8 cellular contexts compared by ENCODE assay signal in the genomic region with DNA sequence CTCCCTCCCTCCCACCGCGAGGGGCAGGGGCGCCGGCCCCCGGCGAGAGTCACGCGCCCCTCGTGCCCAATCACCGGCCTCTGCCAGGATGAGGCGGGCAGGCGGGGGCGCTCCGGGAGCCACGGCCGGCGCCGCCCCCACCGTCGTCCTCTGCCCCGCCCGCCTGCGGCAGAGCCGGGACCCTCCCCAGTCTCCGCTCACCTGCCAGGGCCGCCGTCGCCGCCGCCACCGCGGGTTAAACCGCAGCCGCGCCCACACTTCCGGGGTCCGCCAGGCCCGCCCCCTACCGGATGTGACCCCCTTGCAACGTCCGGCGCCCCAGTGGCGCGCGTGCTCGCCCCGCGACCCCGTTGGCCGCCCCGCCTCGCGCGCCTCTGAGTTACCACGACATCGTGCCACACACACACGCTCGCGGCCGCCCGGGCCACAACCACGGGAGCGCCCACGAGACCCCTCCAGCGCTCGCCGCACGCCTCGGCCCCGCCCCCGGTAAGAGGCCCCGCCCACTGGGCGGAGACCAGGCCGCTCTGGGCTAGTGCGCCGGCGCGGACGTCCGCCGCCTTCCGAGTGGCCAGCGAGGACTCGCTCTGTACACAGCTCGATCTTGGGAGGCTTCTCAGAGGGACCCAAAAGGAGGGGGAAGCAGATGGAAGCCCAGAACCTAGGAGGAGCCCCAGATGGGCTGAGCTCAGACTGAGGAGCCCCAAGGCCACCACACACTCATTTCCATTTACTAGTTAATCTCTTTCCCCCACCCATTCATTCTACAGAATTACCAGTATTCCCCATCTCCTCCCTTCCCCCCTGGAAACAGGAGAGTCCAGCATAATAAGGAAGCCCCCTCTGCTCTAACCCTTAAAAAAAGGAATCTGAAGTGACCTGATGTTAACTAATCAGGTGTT. TPM values are rescaled to one million over a fixed set of nuclear protein-coding genes. Genes with fewer than 3 reads are reported as not detected.
DNase-seq lines count a peak whose midpoint lies in the region; ATAC-seq, FAIRE-seq and TF ChIP-seq lines count a peak whose summit lies in the region.

A gene (minus strand): TSS at position 237 of the 902 bp plus-strand sequence. CDS start 22,597 bp downstream, outside the sequence.

- H3K4me3 ChIP-seq in BE2C (ENCODE audit: low read depth, low read length) (peak within 1 kb of the TSS; percentile 64), choroid plexus epithelial cell (ENCODE audit: low read depth, low read length) (peak within 1 kb of the TSS; percentile 60)

- FAIRE-seq in GM19239 (lab: Jason Lieb, UNC), result peak; percentile 87

- TF ChIP-seq CTCF in BE2C (IDR thresholded peaks at IDR 0.05; ENCODE audit: low read depth, low read length), result no peak
- TF ChIP-seq CTCF in choroid plexus epithelial cell (conservative IDR thresholded peaks at IDR 0.05; ENCODE audit: low read depth, low read length), result no peak

- no peaks in the 10 kb centered on the region for H3K4me1 ChIP-seq in BE2C

- no peaks in the 10 kb centered on the region for H3K36me3 ChIP-seq in BE2C

- DNase-seq in BE2C (peak; percentile 87), GM19239 (ENCODE audit: insufficient read length, low spot score) (peak; percentile 93), NCI-H524 (lab: John Stamatoyannopoulos, UW) (peak; percentile 86 to 92), choroid plexus epithelial cell (ENCODE audit: low read depth) (peak; percentile 89), kidney tubule cell (ENCODE audit: low spot score) (peak; percentile 92)
- peak; percentile 88 to 91 for DNase-seq in activated CD4-positive, alpha-beta T cell treated with anti-CD3 and anti-CD28 coated beads for 4 hours
- peak; percentile 83 to 92 for DNase-seq in stimulated activated CD4-positive, alpha-beta T cell treated with anti-CD3 and anti-CD28 coated beads, Interleukin-1b, Interleukin-23, amount 100 ng/mL, for 1 hour (ENCODE audit: low read depth in 2 of 2)

- ATAC-seq in HG03439 (IDR thresholded peaks at IDR 0.05; ENCODE audit: unreplicated experiment), result peak; percentile 73

- H3K9me3 ChIP-seq in BE2C, result no peaks in the 10 kb centered on the region

- H3K27me3 ChIP-seq in BE2C, result no peaks in the 10 kb centered on the region

RNA-seq across cellular contexts. Expression of the gene that starts here (rescaled TPM):
- polyA plus RNA-seq in BE2C (2012; ENCODE audit: insufficient read depth, insufficient read length, low read depth), result 7.4 TPM

Comparison
In these comparisons a context has a peak if more than half of its experiments do, and no peak if none do; other contexts are left out.
1. Peak in every context shown above with its lines: DNase-seq, ATAC-seq and H3K4me3 ChIP-seq.